Comparison of ENCODE assay signal across 31 cellular contexts in genomic region chr15:42139596-42139995, GRCh38. TPM values are rescaled to one million over a fixed set of nuclear protein-coding genes. Genes with fewer than 3 reads are reported as not detected.
DNase-seq lines count a peak whose midpoint lies in the region; ATAC-seq and TF ChIP-seq lines count a peak whose summit lies in the region.
"Had no signal": no experiment of that assay in that cellular context is flagged by ENCODE, and none has a peak within 500 bp of the region (broad histone marks: within the 10 kb centered on the region; RNA-seq: fewer than 3 reads in every experiment).

No MANE protein-coding gene starts in this region.

- 70% methylated on average over 6 of the region's 6 CpGs; no CpG with 5 or more reads in 1 of the 2 donors for WGBS in transverse colon (ENCODE audit: low coverage in 1 of 2), 2 donors

- H3K27ac Mint-ChIP-seq in activated CD4-positive, alpha-beta memory T cell treated with anti-CD3 and anti-CD28 coated beads for 36 hours, result no peak overlapping the region
- H3K27ac Mint-ChIP-seq: activated CD4-positive, alpha-beta T cell treated with anti-CD3 and anti-CD28 coated beads, Interleukin-2, amount 10 ng/mL, durations not matched to agents 24 days and 14 days; activated naive CD4-positive, alpha-beta T cell treated with anti-CD3 and anti-CD28 coated beads, Interleukin-2, amount 50 U/mL, for 24 hours; activated T-cell treated with anti-CD3 and anti-CD28 coated beads, Interleukin-2, amount 50 U/mL, for 72 hours; CD4-positive, alpha-beta T cell; progenitor cell of endocrine pancreas; stimulated activated naive B cell treated with anti-CD40 and anti-IgM and Interleukin-4, amounts not matched to agents 10 μg/mL and 1 μg/mL and 100 μg/mL, for 72 hours; T-helper 2 cell treated with Interferon-gamma antibody and Interleukin-4, amounts not matched to agents 5 μg/mL and 100 μg/mL, for 36 hours had no signal

- no peak overlapping the region for H3K4me3 ChIP-seq in coronary artery
- no peak overlapping the region for H3K4me3 ChIP-seq in mucosa of descending colon
- H3K4me3 ChIP-seq in transverse colon, result no peak overlapping the region
- H3K4me3 ChIP-seq: GM12878, lower lobe of right lung, neural progenitor cell, right lobe of liver, testis had no signal

- DNase-seq in activated CD8-positive, alpha-beta memory T cell treated with anti-CD3 and anti-CD28 coated beads, Interleukin-2, amount 50 U/mL, for 48 hours, result peak; percentile 26
- no peak for DNase-seq in activated CD8-positive, alpha-beta memory T cell treated with anti-CD3 and anti-CD28 coated beads, Interleukin-2, amount 50 U/mL, for 4 hours
- DNase-seq in coronary artery (ENCODE audit: low spot score) (peak; percentile 54), mucosa of descending colon (peak in 1 of 3 donors; percentile 57), transverse colon (peak; percentile 54), cortex of kidney (lab: John Stamatoyannopoulos, UW) (no peak)
- no peak for DNase-seq in activated CD4-positive, alpha-beta memory T cell treated with anti-CD3 and anti-CD28 coated beads for 36 hours
- DNase-seq: activated CD4-positive, alpha-beta T cell treated with anti-CD3 and anti-CD28 coated beads, Interleukin-2, amount 10 ng/mL, durations not matched to agents 24 days and 14 days; activated T-cell treated with anti-CD3 and anti-CD28 coated beads, Interleukin-2, amount 50 U/mL, for 72 hours; anterior cingulate cortex; lower lobe of right lung; NCI-H1694; stimulated activated naive B cell treated with anti-CD40 and anti-IgM and Interleukin-4, amounts not matched to agents 10 μg/mL and 1 μg/mL and 100 μg/mL, for 72 hours; testis had no signal

- no peak for TF ChIP-seq POLR2A in transverse colon (IDR thresholded peaks at IDR 0.05)

- no peak for TF ChIP-seq CTCF in coronary artery (IDR thresholded peaks at IDR 0.05)
- TF ChIP-seq CTCF in mucosa of descending colon (IDR thresholded peaks at IDR 0.05), result no peak
- no peak for TF ChIP-seq CTCF in transverse colon (IDR thresholded peaks at IDR 0.05)

- POLR2A ChIA-PET in activated CD4-positive, alpha-beta memory T cell treated with anti-CD3 and anti-CD28 coated beads for 36 hours (lab: Charles Lee), result no interaction called here

- no peaks in the 10 kb centered on the region for H3K4me1 Mint-ChIP-seq in activated CD4-positive, alpha-beta memory T cell treated with anti-CD3 and anti-CD28 coated beads for 36 hours (ENCODE audit: low read depth)
- H3K4me1 Mint-ChIP-seq: activated naive CD4-positive, alpha-beta T cell treated with anti-CD3 and anti-CD28 coated beads, Interleukin-2, amount 50 U/mL, for 24 hours; stimulated activated naive B cell treated with anti-CD40 and anti-IgM and Interleukin-4, amounts not matched to agents 10 μg/mL and 1 μg/mL and 100 μg/mL, for 72 hours had no signal

- H3K27ac ChIP-seq in coronary artery (no peak overlapping the region), transverse colon (peak overlapping the region; percentile 72 to 84 (median 80))
- H3K27ac ChIP-seq: lower lobe of right lung, neural progenitor cell, right lobe of liver, testis had no signal

- intact Hi-C loops in mucosa of descending colon (cut with DNase I, micrococcal nuclease) (no loop called here), transverse colon (cut with DNase I; ENCODE audit: low total_unique reads) (no loop called here)
- intact Hi-C loops in activated CD4-positive, alpha-beta memory T cell treated with anti-CD3 and anti-CD28 coated beads for 36 hours (cut with micrococcal nuclease), result no loop called here

- no peaks in the 10 kb centered on the region for H3K36me3 Mint-ChIP-seq in activated CD4-positive, alpha-beta memory T cell treated with anti-CD3 and anti-CD28 coated beads for 36 hours
- H3K36me3 Mint-ChIP-seq: activated naive CD4-positive, alpha-beta T cell treated with anti-CD3 and anti-CD28 coated beads, Interleukin-2, amount 50 U/mL, for 24 hours; neural progenitor cell; stimulated activated naive B cell treated with anti-CD40 and anti-IgM and Interleukin-4, amounts not matched to agents 10 μg/mL and 1 μg/mL and 100 μg/mL, for 72 hours had no signal

- H3K36me3 ChIP-seq in mucosa of descending colon (ENCODE audit: low read depth), result no peaks in the 10 kb centered on the region
- no peaks in the 10 kb centered on the region for H3K36me3 ChIP-seq in transverse colon
- H3K36me3 ChIP-seq: lower lobe of right lung, neural progenitor cell, right lobe of liver had no signal

- CTCF ChIA-PET in activated CD4-positive, alpha-beta memory T cell treated with anti-CD3 and anti-CD28 coated beads for 36 hours (lab: Charles Lee), result interaction anchor here (1.0 to 3.3 kb wide), 7 partner anchors 9 to 155 kb away, joined by 3 to 27 read pairs (median 7); no protein-coding TSS in a partner anchor

- H3K4me3 Mint-ChIP-seq in activated CD4-positive, alpha-beta memory T cell treated with anti-CD3 and anti-CD28 coated beads for 36 hours, result no peak overlapping the region
- H3K4me3 Mint-ChIP-seq: activated CD4-positive, alpha-beta T cell treated with anti-CD3 and anti-CD28 coated beads, Interleukin-2, amount 10 ng/mL, durations not matched to agents 24 days and 14 days; activated naive CD4-positive, alpha-beta T cell treated with anti-CD3 and anti-CD28 coated beads, Interleukin-2, amount 50 U/mL, for 24 hours; activated T-cell treated with anti-CD3 and anti-CD28 coated beads, Interleukin-2, amount 50 U/mL, for 72 hours; CD4-positive, alpha-beta T cell; stimulated activated naive B cell treated with anti-CD40 and anti-IgM and Interleukin-4, amounts not matched to agents 10 μg/mL and 1 μg/mL and 100 μg/mL, for 72 hours; T-helper 2 cell treated with Interferon-gamma antibody and Interleukin-4, amounts not matched to agents 5 μg/mL and 100 μg/mL, for 36 hours had no signal

- H3K4me1 ChIP-seq in mucosa of descending colon (ENCODE audit: low read depth), result peaks cover 6% of the 10 kb centered on the region
- H3K4me1 ChIP-seq in transverse colon, result peaks cover 0 to 30% (median 15%) of the 10 kb centered on the region in 4 donors
- H3K4me1 ChIP-seq: lower lobe of right lung, neural progenitor cell, right lobe of liver, testis had no signal

- no peak for TF ChIP-seq EP300 in transverse colon (IDR thresholded peaks at IDR 0.05; ENCODE audit: low read depth)

- in situ Hi-C loops in transverse colon (cut with MboI; ENCODE audit: low pct_ligation_motif_present in 1 of 4, low pct_unique_long_range_greater_than_20kb in 1 of 4, low sequenced_read_pairs in 3 of 4), result loop anchor here in 2 of 4 donors (10.0 kb wide), 2 partner anchors 75 to 145 kb away; no protein-coding TSS in a partner anchor

- ATAC-seq in mucosa of descending colon, result peak; percentile 46
- ATAC-seq in HG03097 (IDR thresholded peaks at IDR 0.05; ENCODE audit: low FRiP score, unreplicated experiment), result no peak
- ATAC-seq: activated T-cell treated with anti-CD3 and anti-CD28 coated beads, Interleukin-2, amount 50 U/mL, for 72 hours; GM12878; HCT116; Right ventricle myocardium inferior; stimulated activated naive B cell treated with anti-CD40 and anti-IgM and Interleukin-4, amounts not matched to agents 10 μg/mL and 1 μg/mL and 100 μg/mL, for 72 hours had no signal

- no peaks in the 10 kb centered on the region for H3K9me3 Mint-ChIP-seq in activated CD4-positive, alpha-beta memory T cell treated with anti-CD3 and anti-CD28 coated beads for 36 hours
- H3K9me3 Mint-ChIP-seq: activated CD4-positive, alpha-beta T cell treated with anti-CD3 and anti-CD28 coated beads, Interleukin-2, amount 10 ng/mL, durations not matched to agents 24 days and 14 days; activated naive CD4-positive, alpha-beta T cell treated with anti-CD3 and anti-CD28 coated beads, Interleukin-2, amount 50 U/mL, for 24 hours; activated T-cell treated with anti-CD3 and anti-CD28 coated beads, Interleukin-2, amount 50 U/mL, for 72 hours; CD4-positive, alpha-beta T cell; stimulated activated naive B cell treated with anti-CD40 and anti-IgM and Interleukin-4, amounts not matched to agents 10 μg/mL and 1 μg/mL and 100 μg/mL, for 72 hours; T-helper 2 cell treated with Interferon-gamma antibody and Interleukin-4, amounts not matched to agents 5 μg/mL and 100 μg/mL, for 36 hours had no signal

- H3K27me3 Mint-ChIP-seq in activated CD4-positive, alpha-beta memory T cell treated with anti-CD3 and anti-CD28 coated beads for 36 hours, result peaks cover 5% of the 10 kb centered on the region
- H3K27me3 Mint-ChIP-seq: activated CD4-positive, alpha-beta T cell treated with anti-CD3 and anti-CD28 coated beads, Interleukin-2, amount 10 ng/mL, durations not matched to agents 24 days and 14 days; activated naive CD4-positive, alpha-beta T cell treated with anti-CD3 and anti-CD28 coated beads, Interleukin-2, amount 50 U/mL, for 24 hours; progenitor cell of endocrine pancreas had no signal

- peaks cover 24% of the 10 kb centered on the region for H3K9me3 ChIP-seq in mucosa of descending colon
- peaks cover 2 to 10% of the 10 kb centered on the region in 2 donors for H3K9me3 ChIP-seq in transverse colon
- H3K9me3 ChIP-seq: lower lobe of right lung, right lobe of liver, testis had no signal

- no peaks in the 10 kb centered on the region for H3K27me3 ChIP-seq in transverse colon
- H3K27me3 ChIP-seq: neural progenitor cell, right lobe of liver, testis had no signal

RNA-seq across cellular contexts. Expression of gene PLA2G4F, which starts 16.8 kb away (rescaled TPM):
- total RNA-seq in mucosa of descending colon (10 to 100 TPM; 23.4 to 66.9 (median 41.2) TPM), transverse colon (100 to 1,000 TPM in 1 of 4 donors, 10 to 100 TPM in 3; 25.1 to 135 (median 78.0) TPM)
- not detected for total RNA-seq in activated CD4-positive, alpha-beta memory T cell treated with anti-CD3 and anti-CD28 coated beads for 36 hours
- total RNA-seq: A172; activated CD4-positive, alpha-beta T cell treated with anti-CD3 and anti-CD28 coated beads, Interleukin-2, amount 10 ng/mL, durations not matched to agents 24 days and 14 days; CD4-positive, alpha-beta T cell; dermis blood vessel endothelial cell; glomerular endothelial cell; GM12878; LHCN-M2; mononuclear cell; NCI-H460; OCI-LY7; right lobe of liver had no signal

RNA-seq across cellular contexts. Expression of gene PLA2G4D, which starts 45.2 kb away (rescaled TPM):
- total RNA-seq in mucosa of descending colon (under 1 TPM; 0.35 to 0.51 (median 0.49) TPM), transverse colon (under 1 TPM in 1 of 4 donors, not detected in 3; 0.16 TPM)
- not detected for total RNA-seq in activated CD4-positive, alpha-beta memory T cell treated with anti-CD3 and anti-CD28 coated beads for 36 hours
- total RNA-seq: A172; activated CD4-positive, alpha-beta T cell treated with anti-CD3 and anti-CD28 coated beads, Interleukin-2, amount 10 ng/mL, durations not matched to agents 24 days and 14 days; activated T-cell treated with anti-CD3 and anti-CD28 coated beads, Interleukin-2, amount 50 U/mL, for 72 hours; CD4-positive, alpha-beta T cell; glomerular endothelial cell; GM12878; LHCN-M2; lower lobe of right lung; mononuclear cell; NCI-H460; OCI-LY7; progenitor cell of endocrine pancreas; right lobe of liver; Right ventricle myocardium inferior had no signal

Comparison
In these comparisons a context has a peak if more than half of its experiments do, and no peak if none do; other contexts are left out.
1. DNase-seq: peak in activated CD8-positive, alpha-beta memory T cell treated with anti-CD3 and anti-CD28 coated beads, Interleukin-2, amount 50 U/mL, for 48 hours (single experiment), coronary artery (single experiment) and transverse colon (single experiment); none in activated CD8-positive, alpha-beta memory T cell treated with anti-CD3 and anti-CD28 coated beads, Interleukin-2, amount 50 U/mL, for 4 hours (single experiment), activated CD4-positive, alpha-beta memory T cell treated with anti-CD3 and anti-CD28 coated beads for 36 hours (single experiment) and cortex of kidney (single experiment).
2. H3K27ac ChIP-seq: peak in transverse colon (4 of 4); none in coronary artery (0 of 2).
3. RNA of gene PLA2G4F, which starts 16.8 kb away (total RNA-seq): 25.1 to 135 TPM in transverse colon and 23.4 to 66.9 TPM in mucosa of descending colon; not detected in activated CD4-positive, alpha-beta memory T cell treated with anti-CD3 and anti-CD28 coated beads for 36 hours; every median in the first group is over 10 times any median in the second.